Comparison of ENCODE assay signal across 22 cellular contexts in the genomic region with DNA sequence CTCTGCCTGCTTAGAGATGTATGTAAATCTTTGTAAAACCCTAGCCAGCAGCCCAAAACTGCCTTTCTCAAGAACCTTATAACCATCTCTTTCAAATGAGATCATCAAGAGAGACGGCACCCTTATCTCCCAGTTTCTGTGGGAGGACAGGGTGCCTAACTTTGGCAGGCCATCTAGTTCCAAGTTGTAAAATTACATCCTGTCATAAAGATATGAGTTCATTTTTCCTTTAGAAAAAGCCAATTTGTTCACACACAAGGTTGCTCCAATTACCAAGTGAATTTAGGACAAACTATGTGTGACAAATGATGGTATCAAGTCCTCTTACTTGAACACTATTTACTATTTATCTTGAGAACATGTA.
DNase-seq lines count a peak whose midpoint lies in the region; ATAC-seq and TF ChIP-seq lines count a peak whose summit lies in the region.
"Had no signal": no experiment of that assay in that cellular context is flagged by ENCODE, and none has a peak within 500 bp of the region (broad histone marks: within the 10 kb centered on the region; RNA-seq: fewer than 3 reads in every experiment).

No MANE protein-coding gene starts in this region.

- no peaks in the 10 kb centered on the region for H3K27me3 Mint-ChIP-seq in stimulated activated naive CD8-positive, alpha-beta T cell treated with anti-CD3 and anti-CD28 coated beads, Interleukin-15, Interleukin-2, amounts not matched to agents 100 ng/mL and 50 ng/mL, for 24 hours
- H3K27me3 Mint-ChIP-seq in stimulated activated naive CD8-positive, alpha-beta T cell treated with anti-CD3 and anti-CD28 coated beads, Interleukin-15, amount 100 ng/mL, for 72 hours = no peaks in the 10 kb centered on the region
- H3K27me3 Mint-ChIP-seq in activated T-helper 1 cell treated with anti-CD3 and anti-CD28 coated beads, Interleukin-12 subunit alpha, Interleukin-12 subunit beta, Interleukin-2, Interleukin-4 antibody, amounts not matched to agents 30 ng/mL and 10 ng/mL and 1 ng/mL, durations not matched to agents 14 hours and 24 hours and 36 hours (ENCODE audit: insufficient read depth) = no peaks in the 10 kb centered on the region
- H3K27me3 Mint-ChIP-seq: T-helper 17 cell had no signal

- no peak overlapping the region for H3K4me3 ChIP-seq in MM.1S (ENCODE audit: low read length)
- H3K4me3 ChIP-seq: coronary artery, mucosa of descending colon, right atrium auricular region, SJCRH30, stomach, uterus had no signal

- peaks cover 15% of the 10 kb centered on the region for H3K36me3 Mint-ChIP-seq in stimulated activated naive CD8-positive, alpha-beta T cell treated with anti-CD3 and anti-CD28 coated beads, Interleukin-15, Interleukin-2, amounts not matched to agents 100 ng/mL and 50 ng/mL, for 24 hours (ENCODE audit: low read depth)
- peaks cover 10% of the 10 kb centered on the region for H3K36me3 Mint-ChIP-seq in activated T-helper 1 cell treated with anti-CD3 and anti-CD28 coated beads, Interleukin-12 subunit alpha, Interleukin-12 subunit beta, Interleukin-2, Interleukin-4 antibody, amounts not matched to agents 30 ng/mL and 10 ng/mL and 1 ng/mL, durations not matched to agents 14 hours and 24 hours and 36 hours (ENCODE audit: low read depth)

- no peaks in the 10 kb centered on the region for H3F3A ChIP-seq in MM.1S (ENCODE audit: insufficient read depth, low read length)

- ATAC-seq in stimulated activated naive CD8-positive, alpha-beta T cell treated with anti-CD3 and anti-CD28 coated beads, Interleukin-15, amount 100 ng/mL, for 72 hours = no peak
- no peak for ATAC-seq in GM21825 (IDR thresholded peaks at IDR 0.05; ENCODE audit: unreplicated experiment)
- no peak for ATAC-seq in Right ventricle myocardium inferior
- ATAC-seq: activated CD4-positive, CD25-positive, alpha-beta regulatory T cell treated with anti-CD3 and anti-CD28 coated beads, Interleukin-2, amount 50 U/mL, for 24 hours; HCT116; left colon; mucosa of descending colon; T-helper 17 cell had no signal

- peaks cover 3% of the 10 kb centered on the region; the same call in 1 of the 2 replicates for H4K20me1 ChIP-seq in MM.1S (ENCODE audit: insufficient read depth, low read length)

- H3K9ac ChIP-seq in MM.1S (ENCODE audit: low read length) = no peak overlapping the region
- H3K9ac ChIP-seq: KMS-11 had no signal

- no peaks in the 10 kb centered on the region for H3K4me1 ChIP-seq in MM.1S (ENCODE audit: low read length)
- H3K4me1 ChIP-seq: SJCRH30, uterus had no signal

- no peak for TF ChIP-seq CTCF in MM.1S (IDR thresholded peaks at IDR 0.05; ENCODE audit: low read length)

- H3K4me2 ChIP-seq in MM.1S (ENCODE audit: low read depth, low read length) = no peak overlapping the region
- H3K4me2 ChIP-seq: KMS-11 had no signal

- H3K9me2 ChIP-seq in MM.1S (replicated peaks; ENCODE audit: insufficient read depth, low read length) = no peaks in the 10 kb centered on the region

- H3K9me3 Mint-ChIP-seq in stimulated activated naive CD8-positive, alpha-beta T cell treated with anti-CD3 and anti-CD28 coated beads, Interleukin-15, Interleukin-2, amounts not matched to agents 100 ng/mL and 50 ng/mL, for 24 hours = no peaks in the 10 kb centered on the region
- no peaks in the 10 kb centered on the region for H3K9me3 Mint-ChIP-seq in stimulated activated naive CD8-positive, alpha-beta T cell treated with anti-CD3 and anti-CD28 coated beads, Interleukin-15, amount 100 ng/mL, for 72 hours
- H3K9me3 Mint-ChIP-seq in activated T-helper 1 cell treated with anti-CD3 and anti-CD28 coated beads, Interleukin-12 subunit alpha, Interleukin-12 subunit beta, Interleukin-2, Interleukin-4 antibody, amounts not matched to agents 30 ng/mL and 10 ng/mL and 1 ng/mL, durations not matched to agents 14 hours and 24 hours and 36 hours = no peaks in the 10 kb centered on the region

- no peak for DNase-seq in stimulated activated naive CD8-positive, alpha-beta T cell treated with anti-CD3 and anti-CD28 coated beads, Interleukin-15, amount 100 ng/mL, for 72 hours
- DNase-seq in activated T-helper 1 cell treated with anti-CD3 and anti-CD28 coated beads, Interleukin-12 subunit alpha, Interleukin-12 subunit beta, Interleukin-2, Interleukin-4 antibody, amounts not matched to agents 30 ng/mL and 10 ng/mL and 1 ng/mL, durations not matched to agents 14 hours and 24 hours and 36 hours (ENCODE audit: low spot score) = no peak
- peak; percentile 58 for DNase-seq in iris pigment epithelial cell (ENCODE audit: low read depth)
- DNase-seq in T-helper 1 cell = no peak
- DNase-seq in MM.1S = no peak
- no peak for DNase-seq in Right ventricle myocardium inferior (ENCODE audit: missing footprints)
- DNase-seq: activated naive CD4-positive, alpha-beta T cell treated with Interleukin-2 at 50 U/mL for 16 hours; foreskin melanocyte; left colon; mucosa of descending colon; NCI-H1105; SJCRH30; stomach; T-helper 17 cell; uterus had no signal

- no peaks in the 10 kb centered on the region for H3K27me3 ChIP-seq in MM.1S (replicated peaks; ENCODE audit: insufficient read depth, low read length)
- H3K27me3 ChIP-seq: right atrium auricular region, SJCRH30, stomach, uterus had no signal

- peaks cover 54% of the 10 kb centered on the region for H3K4me1 Mint-ChIP-seq in stimulated activated naive CD8-positive, alpha-beta T cell treated with anti-CD3 and anti-CD28 coated beads, Interleukin-15, Interleukin-2, amounts not matched to agents 100 ng/mL and 50 ng/mL, for 24 hours (ENCODE audit: low read depth)
- H3K4me1 Mint-ChIP-seq in stimulated activated naive CD8-positive, alpha-beta T cell treated with anti-CD3 and anti-CD28 coated beads, Interleukin-15, amount 100 ng/mL, for 72 hours = peaks cover 26% of the 10 kb centered on the region
- peaks cover 35% of the 10 kb centered on the region for H3K4me1 Mint-ChIP-seq in activated T-helper 1 cell treated with anti-CD3 and anti-CD28 coated beads, Interleukin-12 subunit alpha, Interleukin-12 subunit beta, Interleukin-2, Interleukin-4 antibody, amounts not matched to agents 30 ng/mL and 10 ng/mL and 1 ng/mL, durations not matched to agents 14 hours and 24 hours and 36 hours (ENCODE audit: low read depth)

- H3K27ac Mint-ChIP-seq in stimulated activated naive CD8-positive, alpha-beta T cell treated with anti-CD3 and anti-CD28 coated beads, Interleukin-15, Interleukin-2, amounts not matched to agents 100 ng/mL and 50 ng/mL, for 24 hours = peak overlapping the region; percentile 64
- H3K27ac Mint-ChIP-seq in stimulated activated naive CD8-positive, alpha-beta T cell treated with anti-CD3 and anti-CD28 coated beads, Interleukin-15, amount 100 ng/mL, for 72 hours = peak overlapping the region in 1 of 2 donors; percentile 93
- peak overlapping the region; percentile 8 for H3K27ac Mint-ChIP-seq in activated T-helper 1 cell treated with anti-CD3 and anti-CD28 coated beads, Interleukin-12 subunit alpha, Interleukin-12 subunit beta, Interleukin-2, Interleukin-4 antibody, amounts not matched to agents 30 ng/mL and 10 ng/mL and 1 ng/mL, durations not matched to agents 14 hours and 24 hours and 36 hours

- H3K79me2 ChIP-seq in MM.1S (ENCODE audit: low read length) = peaks cover 82% of the 10 kb centered on the region

- intact Hi-C loops in activated T-helper 1 cell treated with anti-CD3 and anti-CD28 coated beads, Interleukin-12 subunit alpha, Interleukin-12 subunit beta, Interleukin-2, Interleukin-4 antibody, amounts not matched to agents 30 ng/mL and 10 ng/mL and 1 ng/mL, durations not matched to agents 14 hours and 24 hours and 36 hours (cut with micrococcal nuclease) = no loop called here
- intact Hi-C loops in Right ventricle myocardium inferior (cut with DNase I) = no loop called here

- H2AFZ ChIP-seq in MM.1S (ENCODE audit: low read length) = no peak overlapping the region

- H3K36me3 ChIP-seq in MM.1S (replicated peaks; ENCODE audit: insufficient read depth, low read length) = peaks cover 7% of the 10 kb centered on the region; the same call in 1 of the 2 replicates
- H3K36me3 ChIP-seq: uterus had no signal

- no peak overlapping the region for H3K4me3 Mint-ChIP-seq in stimulated activated naive CD8-positive, alpha-beta T cell treated with anti-CD3 and anti-CD28 coated beads, Interleukin-15, Interleukin-2, amounts not matched to agents 100 ng/mL and 50 ng/mL, for 24 hours
- no peak overlapping the region for H3K4me3 Mint-ChIP-seq in stimulated activated naive CD8-positive, alpha-beta T cell treated with anti-CD3 and anti-CD28 coated beads, Interleukin-15, amount 100 ng/mL, for 72 hours
- H3K4me3 Mint-ChIP-seq in activated T-helper 1 cell treated with anti-CD3 and anti-CD28 coated beads, Interleukin-12 subunit alpha, Interleukin-12 subunit beta, Interleukin-2, Interleukin-4 antibody, amounts not matched to agents 30 ng/mL and 10 ng/mL and 1 ng/mL, durations not matched to agents 14 hours and 24 hours and 36 hours = no peak overlapping the region
- H3K4me3 Mint-ChIP-seq: T-helper 17 cell had no signal

- no peak overlapping the region for H3K27ac ChIP-seq in MM.1S (ENCODE audit: low read length)
- H3K27ac ChIP-seq: coronary artery, KMS-11, right atrium auricular region, SJCRH30, stomach, uterus had no signal

- no peaks in the 10 kb centered on the region for H3K9me3 ChIP-seq in MM.1S (replicated peaks; ENCODE audit: insufficient read depth, low read length)
- H3K9me3 ChIP-seq: mucosa of descending colon, right atrium auricular region, SJCRH30, stomach, uterus had no signal
